ENCODE assay signal across 8 cellular contexts in genomic region chr10:13299437-13300287, GRCh38. TPM values are rescaled to one million over a fixed set of nuclear protein-coding genes. Genes with fewer than 3 reads are reported as not detected.
A peak's percentile ranks its signal among the peaks of the same experiment; 100 is the strongest.
DNase-seq lines count a peak whose midpoint lies in the region; ATAC-seq and TF ChIP-seq lines count a peak whose summit lies in the region.

Gene PHYH (minus strand): TSS chr10:13300064. CDS start chr10:13300042, 22 bp downstream.

- no peaks in the 10 kb centered on the region for H3K9me3 Mint-ChIP-seq in T-helper 1 cell treated with Interleukin-12 subunit alpha and Interleukin-12 subunit beta and Interleukin-4 antibody, amounts not matched to agents 30 μg/mL and 1 μg/mL, for 36 hours
- H3K9me3 Mint-ChIP-seq in progenitor cell of endocrine pancreas (ENCODE audit: low read depth), result no peaks in the 10 kb centered on the region

- H3K27me3 ChIP-seq in GM06990 (replicated peaks; ENCODE audit: control insufficient read depth, insufficient read depth, low read length) (no peaks in the 10 kb centered on the region), H7 (ENCODE audit: control insufficient read depth, insufficient read depth, low read length) (peaks cover 8% of the 10 kb centered on the region; the same call in 1 of the 2 replicates), MM.1S (replicated peaks; ENCODE audit: insufficient read depth, low read length) (no peaks in the 10 kb centered on the region), upper lobe of left lung (no peaks in the 10 kb centered on the region)

- H3K4me1 Mint-ChIP-seq in T-helper 1 cell treated with Interleukin-12 subunit alpha and Interleukin-12 subunit beta and Interleukin-4 antibody, amounts not matched to agents 30 μg/mL and 1 μg/mL, for 36 hours (ENCODE audit: low read depth), result peaks cover 18% of the 10 kb centered on the region
- peaks cover 9% of the 10 kb centered on the region for H3K4me1 Mint-ChIP-seq in progenitor cell of endocrine pancreas (ENCODE audit: low read depth)

- TF ChIP-seq EP300 in upper lobe of left lung (IDR thresholded peaks at IDR 0.05), result peak in 1 of 4 donors; percentile 18

- peak within 1 kb of the TSS; percentile 65; the same call in 1 of the 2 replicates for H3K27ac ChIP-seq in MM.1S (ENCODE audit: low read length)
- peak within 1 kb of the TSS; percentile 94 to 100 (median 98) for H3K27ac ChIP-seq in upper lobe of left lung

- DNase-seq in GM06990 (ENCODE audit: extremely low read depth, insufficient read length) (peak; percentile 87), H7 (peak; percentile 96), MM.1S (peak; percentile 93), amniotic stem cell (lab: John Stamatoyannopoulos, UW) (peak; percentile 79), left cardiac atrium (peak; percentile 93), progenitor cell of endocrine pancreas (ENCODE audit: low spot score, unreplicated experiment) (peak; percentile 62), upper lobe of left lung (peak; percentile 93 to 98)

- H3K27ac Mint-ChIP-seq in T-helper 1 cell treated with Interleukin-12 subunit alpha and Interleukin-12 subunit beta and Interleukin-4 antibody, amounts not matched to agents 30 μg/mL and 1 μg/mL, for 36 hours, result peak within 1 kb of the TSS; percentile 92
- H3K27ac Mint-ChIP-seq in progenitor cell of endocrine pancreas, result peak within 1 kb of the TSS; percentile 92

- H3K4me3 Mint-ChIP-seq in T-helper 1 cell treated with Interleukin-12 subunit alpha and Interleukin-12 subunit beta and Interleukin-4 antibody, amounts not matched to agents 30 μg/mL and 1 μg/mL, for 36 hours, result peak within 1 kb of the TSS; percentile 83
- H3K4me3 Mint-ChIP-seq in progenitor cell of endocrine pancreas (ENCODE audit: low read depth), result peak within 1 kb of the TSS; percentile 76

- H3F3A ChIP-seq in MM.1S (ENCODE audit: insufficient read depth, low read length), result peaks cover 10% of the 10 kb centered on the region

- peak within 1 kb of the TSS; percentile 74 for H2AFZ ChIP-seq in MM.1S (ENCODE audit: low read length)

- H3K9ac ChIP-seq in MM.1S (ENCODE audit: low read length), result peak within 1 kb of the TSS; percentile 85

- H3K9me2 ChIP-seq in MM.1S (replicated peaks; ENCODE audit: insufficient read depth, low read length), result no peaks in the 10 kb centered on the region

- ATAC-seq in left cardiac atrium (peak; percentile 94 to 96), upper lobe of left lung (ENCODE audit: low FRiP score in 2 of 2) (peak; percentile 94 to 96)

- intact Hi-C loops in left cardiac atrium (cut with DNase I), result no loop called here

- TF ChIP-seq CTCF in GM06990 (IDR thresholded peaks at IDR 0.05; ENCODE audit: insufficient read depth, low read length, poor library complexity, severe bottlenecking), result no peak
- TF ChIP-seq CTCF in MM.1S (IDR thresholded peaks at IDR 0.05; ENCODE audit: low read length), result no peak
- no peak for TF ChIP-seq CTCF in progenitor cell of endocrine pancreas (IDR thresholded peaks at IDR 0.05; ENCODE audit: unreplicated experiment)
- peak in 3 of 6 experiments; percentile 11 to 26 (median 21) for TF ChIP-seq CTCF in upper lobe of left lung (IDR thresholded peaks at IDR 0.05)

- peaks cover 6% of the 10 kb centered on the region; the same call in 1 of the 2 replicates for H3K4me1 ChIP-seq in MM.1S (ENCODE audit: low read length)
- H3K4me1 ChIP-seq in upper lobe of left lung, result peaks cover 12 to 32% (median 16%) of the 10 kb centered on the region in 4 donors

- no peaks in the 10 kb centered on the region for H4K20me1 ChIP-seq in MM.1S (ENCODE audit: insufficient read depth, low read length)

- TF ChIP-seq POLR2A in upper lobe of left lung (IDR thresholded peaks at IDR 0.05), result peak in 3 of 4 donors; percentile 91 to 97 (median 94)

- no peaks in the 10 kb centered on the region for H3K27me3 Mint-ChIP-seq in T-helper 1 cell treated with Interleukin-12 subunit alpha and Interleukin-12 subunit beta and Interleukin-4 antibody, amounts not matched to agents 30 μg/mL and 1 μg/mL, for 36 hours (ENCODE audit: low read depth)
- no peaks in the 10 kb centered on the region for H3K27me3 Mint-ChIP-seq in progenitor cell of endocrine pancreas

- no peaks in the 10 kb centered on the region for H3K36me3 Mint-ChIP-seq in T-helper 1 cell treated with Interleukin-12 subunit alpha and Interleukin-12 subunit beta and Interleukin-4 antibody, amounts not matched to agents 30 μg/mL and 1 μg/mL, for 36 hours (ENCODE audit: low read depth)
- peaks cover 2% of the 10 kb centered on the region for H3K36me3 Mint-ChIP-seq in progenitor cell of endocrine pancreas (ENCODE audit: insufficient read depth)

- no peaks in the 10 kb centered on the region for H3K79me2 ChIP-seq in MM.1S (ENCODE audit: low read length)

- no peaks in the 10 kb centered on the region for H3K9me3 ChIP-seq in MM.1S (replicated peaks; ENCODE audit: insufficient read depth, low read length)
- no peaks in the 10 kb centered on the region for H3K9me3 ChIP-seq in upper lobe of left lung

- H3K36me3 ChIP-seq in GM06990 (ENCODE audit: control insufficient read depth, insufficient read depth, low read length), result no peaks in the 10 kb centered on the region
- no peaks in the 10 kb centered on the region for H3K36me3 ChIP-seq in H7 (replicated peaks; ENCODE audit: control insufficient read depth, insufficient read depth, low read length)
- no peaks in the 10 kb centered on the region for H3K36me3 ChIP-seq in MM.1S (replicated peaks; ENCODE audit: insufficient read depth, low read length)
- H3K36me3 ChIP-seq in upper lobe of left lung, result peaks cover 0 to 6% (median 3%) of the 10 kb centered on the region in 4 donors

- H3K4me2 ChIP-seq in MM.1S (ENCODE audit: low read depth, low read length), result peak within 1 kb of the TSS; percentile 98

- 0% methylated on average over 31 to 42 of the region's 88 CpGs for WGBS in upper lobe of left lung, 2 donors

- H3K4me3 ChIP-seq in GM06990 (replicated peaks; ENCODE audit: low read depth, low read length) (peak within 1 kb of the TSS; percentile 67), H7 (ENCODE audit: insufficient read depth, low read depth, low read length) (peak within 1 kb of the TSS; percentile 64), MM.1S (ENCODE audit: low read length) (peak within 1 kb of the TSS; percentile 65), upper lobe of left lung (peak within 1 kb of the TSS; percentile 21 to 78 (median 75))

RNA-seq across cellular contexts. Expression of gene PHYH, which starts in this region (rescaled TPM):
- 12.2 and 14.8 TPM in 2 replicates for total RNA-seq in H7 (2014; rRNA removed; shearing (Covaris generic))
- total RNA-seq in left cardiac atrium (10 to 100 TPM; 70.6 to 76.6 TPM), progenitor cell of endocrine pancreas (19.0 and 19.9 TPM in 2 replicates), upper lobe of left lung (10 to 100 TPM; 15.2 to 38.3 (median 27.8) TPM)

Comparison
In these comparisons a context has a peak if more than half of its experiments do, and no peak if none do; other contexts are left out.
1. Peak in every context shown above with its lines: DNase-seq, ATAC-seq, H3K4me3 ChIP-seq and H3K27ac ChIP-seq.